12 cellular contexts compared by ENCODE assay signal in the genomic region with DNA sequence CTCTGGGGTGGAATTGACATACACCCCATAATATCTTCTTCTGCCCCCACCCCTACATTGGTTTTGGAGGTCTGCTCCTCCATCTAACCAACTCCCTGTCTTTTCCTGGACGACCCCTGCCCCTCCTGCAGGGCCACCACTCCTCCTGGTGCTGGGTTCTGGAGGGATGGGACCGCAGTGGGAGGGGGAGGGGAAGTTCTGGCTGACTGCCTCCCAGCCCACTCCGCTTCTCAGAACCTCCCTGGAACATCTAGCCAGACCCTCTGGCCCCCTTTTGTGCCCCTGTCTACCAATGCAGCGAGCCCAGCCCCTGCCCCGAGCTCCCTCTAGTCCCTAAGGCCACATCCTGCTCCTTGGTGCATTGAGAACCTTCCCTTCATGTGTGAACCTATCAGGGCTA. TPM values are rescaled to one million over a fixed set of nuclear protein-coding genes. Genes with fewer than 3 reads are reported as not detected.
DNase-seq lines count a peak whose midpoint lies in the region; ATAC-seq, FAIRE-seq and TF ChIP-seq lines count a peak whose summit lies in the region.
"Had no signal": no experiment of that assay in that cellular context is flagged by ENCODE, and none has a peak within 500 bp of the region (broad histone marks: within the 10 kb centered on the region; RNA-seq: fewer than 3 reads in every experiment).

No MANE protein-coding gene starts in this region.

- H3K27me3 Mint-ChIP-seq in activated T-cell treated with anti-CD3 and anti-CD28 coated beads, Interleukin-2, amount 50 U/mL, for 72 hours (ENCODE audit: low read depth) = peaks cover 30% of the 10 kb centered on the region
- peaks cover 23% of the 10 kb centered on the region for H3K27me3 Mint-ChIP-seq in memory B cell
- H3K27me3 Mint-ChIP-seq in stimulated activated naive B cell treated with anti-CD40 and anti-IgM and Interleukin-4, amounts not matched to agents 10 μg/mL and 1 μg/mL and 100 μg/mL, for 72 hours = peaks cover 43 to 72% of the 10 kb centered on the region in 2 donors

- 58% methylated on average over 4 of the region's 5 CpGs for WGBS in K562 (ENCODE audit: insufficient coverage, low coverage, missing lambda C conversion rate)

- peaks cover 53% of the 10 kb centered on the region for H3K79me2 ChIP-seq in K562 (ENCODE audit: control insufficient read depth, insufficient read depth, low read length)

- H4K20me1 ChIP-seq in K562 (replicated peaks; ENCODE audit: control insufficient read depth, insufficient read depth, low read length) = no peaks in the 10 kb centered on the region

- H3K9me1 ChIP-seq in K562 (ENCODE audit: control insufficient read depth, insufficient read depth, low read length) = no peaks in the 10 kb centered on the region

- H3K4me1 ChIP-seq in K562 (replicated peaks in 1 of 2; ENCODE audit: control insufficient read depth in 2 of 2, insufficient read depth in 2 of 2, low read length in 2 of 2) = peaks cover 72 to 90% of the 10 kb centered on the region in 2 experiments

- peak overlapping the region; percentile 64; the same call in 1 of the 3 replicates for H3K27ac ChIP-seq in K562 (ENCODE audit: extremely low read depth, low read depth, low read length)

- no peak for DNase-seq in activated T-cell treated with anti-CD3 and anti-CD28 coated beads, Interleukin-2, amount 50 U/mL, for 72 hours
- no peak for DNase-seq in activated T-cell treated with anti-CD3 and anti-CD28 coated beads, Interleukin-2, amount 50 U/mL, for 48 hours
- DNase-seq in K562 (ENCODE audit: extremely low read depth in 1 of 4, low spot score in 3 of 4) (no peak), memory B cell (ENCODE audit: low spot score in 2 of 2) (no peak), GM13977 (ENCODE audit: low spot score) (no peak), HPDE6-E6E7 (ENCODE audit: extremely low spot score) (no peak), islet precursor cell (no peak)
- no peak for DNase-seq in stimulated activated naive B cell treated with anti-CD40 and anti-IgM and Interleukin-4, amounts not matched to agents 10 μg/mL and 1 μg/mL and 100 μg/mL, for 72 hours
- DNase-seq: central memory CD4-positive, alpha-beta T cell; NCI-H1105 treated with DMSO at 0.1 percent for 48 hours; NCI-H524; RPMI8226 had no signal

- H3K36me3 ChIP-seq in K562 (ENCODE audit: control insufficient read depth, insufficient read depth, low read length) = no peaks in the 10 kb centered on the region

- H3K27me3 ChIP-seq in K562 (ENCODE audit: control insufficient read depth in 2 of 2, insufficient read depth in 2 of 2, low read length in 2 of 2) = no peaks in the 10 kb centered on the region

- H3K36me3 Mint-ChIP-seq in activated T-cell treated with anti-CD3 and anti-CD28 coated beads, Interleukin-2, amount 50 U/mL, for 72 hours (ENCODE audit: insufficient read depth in 2 of 2) = no peaks in the 10 kb centered on the region
- peaks cover 3% of the 10 kb centered on the region for H3K36me3 Mint-ChIP-seq in memory B cell
- H3K36me3 Mint-ChIP-seq in stimulated activated naive B cell treated with anti-CD40 and anti-IgM and Interleukin-4, amounts not matched to agents 10 μg/mL and 1 μg/mL and 100 μg/mL, for 72 hours = no peaks in the 10 kb centered on the region

- POLR2A ChIA-PET in K562 (lab: Yijun Ruan, JAX) = interaction anchor here (0.6 kb wide), 1 partner anchor 39 kb away, joined by 3 read pairs; the partner anchor contains the start of gene TMEM258

- no peak for TF ChIP-seq RAD21 in K562 (CRISPR knock-in tag; conservative IDR thresholded peaks at IDR 0.05 in 1 of 2, IDR thresholded peaks at IDR 0.05 in 1 of 2)

- no peak for TF ChIP-seq POLR2A in K562 (conservative IDR thresholded peaks at IDR 0.05)

- no peak for FAIRE-seq in K562 (lab: Jason Lieb, UNC)

- no peak for ATAC-seq in activated T-cell treated with anti-CD3 and anti-CD28 coated beads, Interleukin-2, amount 50 U/mL, for 72 hours (replicated peaks in 1 of 2)
- ATAC-seq in K562 (no peak), memory B cell (ENCODE audit: low read depth) (no peak)
- no peak for ATAC-seq in stimulated activated naive B cell treated with anti-CD40 and anti-IgM and Interleukin-4, amounts not matched to agents 10 μg/mL and 1 μg/mL and 100 μg/mL, for 72 hours (replicated peaks)

- intact Hi-C loops in K562 (cut with micrococcal nuclease) = no loop called here

- H3K4me3 Mint-ChIP-seq in activated T-cell treated with anti-CD3 and anti-CD28 coated beads, Interleukin-2, amount 50 U/mL, for 72 hours = peak overlapping the region; percentile 78 to 81
- H3K4me3 Mint-ChIP-seq in memory B cell = peak overlapping the region; percentile 85
- H3K4me3 Mint-ChIP-seq in stimulated activated naive B cell treated with anti-CD40 and anti-IgM and Interleukin-4, amounts not matched to agents 10 μg/mL and 1 μg/mL and 100 μg/mL, for 72 hours = peak overlapping the region; percentile 20 to 64

- peak overlapping the region; percentile 72 to 96 for H3K9ac ChIP-seq in K562 (ENCODE audit: insufficient read depth in 1 of 2, low read depth in 2 of 2, low read length in 2 of 2)

- no TSS peak for BruUV-seq in K562 (replicated peaks; lab: Mats Ljungman, UMichigan)

- H3K9me3 ChIP-seq in K562 (replicated peaks; ENCODE audit: control insufficient read depth, insufficient read depth, low read depth, low read length) = no peaks in the 10 kb centered on the region

- in situ Hi-C loops in K562 (cut with MboI) = no loop called here
- in situ Hi-C loops in GM13977 (cut with MboI; ENCODE audit: low pct_unique_long_range_greater_than_20kb, low sequenced_read_pairs, unreplicated experiment) = no loop called here

- TF ChIP-seq EP300 in K562 (IDR thresholded peaks at IDR 0.05; ENCODE audit: low read length) = no peak

- no peaks in the 10 kb centered on the region for H3K9me3 Mint-ChIP-seq in activated T-cell treated with anti-CD3 and anti-CD28 coated beads, Interleukin-2, amount 50 U/mL, for 72 hours
- no peaks in the 10 kb centered on the region for H3K9me3 Mint-ChIP-seq in memory B cell
- H3K9me3 Mint-ChIP-seq in stimulated activated naive B cell treated with anti-CD40 and anti-IgM and Interleukin-4, amounts not matched to agents 10 μg/mL and 1 μg/mL and 100 μg/mL, for 72 hours = no peaks in the 10 kb centered on the region

- no peak overlapping the region for H3K27ac Mint-ChIP-seq in activated T-cell treated with anti-CD3 and anti-CD28 coated beads, Interleukin-2, amount 50 U/mL, for 72 hours
- H3K27ac Mint-ChIP-seq in memory B cell = no peak overlapping the region
- H3K27ac Mint-ChIP-seq in stimulated activated naive B cell treated with anti-CD40 and anti-IgM and Interleukin-4, amounts not matched to agents 10 μg/mL and 1 μg/mL and 100 μg/mL, for 72 hours = no peak overlapping the region

- H3K4me1 Mint-ChIP-seq in activated T-cell treated with anti-CD3 and anti-CD28 coated beads, Interleukin-2, amount 50 U/mL, for 72 hours (ENCODE audit: low read depth) = peaks cover 27% of the 10 kb centered on the region
- peaks cover 16% of the 10 kb centered on the region for H3K4me1 Mint-ChIP-seq in memory B cell
- H3K4me1 Mint-ChIP-seq in stimulated activated naive B cell treated with anti-CD40 and anti-IgM and Interleukin-4, amounts not matched to agents 10 μg/mL and 1 μg/mL and 100 μg/mL, for 72 hours = peaks cover 14 to 18% of the 10 kb centered on the region in 2 donors

- peak overlapping the region; percentile 81 for H3K4me2 ChIP-seq in K562 (ENCODE audit: insufficient read depth, low read length)

- CTCF ChIA-PET in K562 (lab: Yijun Ruan, JAX; ENCODE audit: low intra/inter-chr PET ratio) = interaction anchor here (0.6 to 1.0 kb wide), 2 partner anchors 23 to 887 kb away, joined by 3 read pairs; no protein-coding TSS in a partner anchor

- H2AFZ ChIP-seq in K562 (ENCODE audit: low read depth, low read length) = no peak overlapping the region

- no peak for TF ChIP-seq CTCF in K562 (IDR thresholded peaks at IDR 0.05 in 2 of 3, conservative IDR thresholded peaks at IDR 0.05 in 1 of 3; ENCODE audit: insufficient read depth in 2 of 3, low read depth in 1 of 3, low read length in 3 of 3)
- no peak for TF ChIP-seq CTCF in GM13977 (IDR thresholded peaks at IDR 0.05; ENCODE audit: extremely low read depth, insufficient read depth, missing control alignments)

- H3K4me3 ChIP-seq in K562 = peak overlapping the region; percentile 56

RNA-seq across cellular contexts. Expression of gene MYRF, which starts 1.2 kb away (rescaled TPM):
- total RNA-seq in activated T-cell treated with anti-CD3 and anti-CD28 coated beads, Interleukin-2, amount 50 U/mL, for 72 hours = 1 to 10 TPM; 2.2 to 2.9 TPM
- total RNA-seq in K562 (2011; cell fraction: chromatin; rRNA removed; ENCODE audit: low replicate concordance) = 95.5 and 239 TPM in 2 replicates
- total RNA-seq in K562 (2011; cell fraction: nucleolus; rRNA removed) = 109 and 132 TPM in 2 replicates
- total RNA-seq in K562 (2011; cell fraction: nucleoplasm; rRNA removed) = 92.2 and 107 TPM in 2 replicates
- total RNA-seq in K562 (2014; rRNA removed) = 7.1 and 11.0 TPM in 2 replicates
- 2.6 and 3.3 TPM in 2 replicates for total RNA-seq in K562 (2014; rRNA removed; fragmentation: Illumina TruSeq; extraction: Trizol)
- total RNA-seq in K562 (2015; rRNA removed; fragmentation: Illumina TruSeq; extraction: Trizol) = 4.0 and 4.1 TPM in 2 replicates
- 21.4 and 25.8 TPM in 2 replicates for total RNA-seq in K562 (2021)
- polyA plus RNA-seq in K562 (2011; rRNA removed) = 10.4 and 16.6 TPM in 2 replicates
- polyA plus RNA-seq in K562 (2011; cell fraction: cytosol; rRNA removed) = 13.6 and 26.3 TPM in 2 replicates
- 104 and 152 TPM in 2 replicates for polyA plus RNA-seq in K562 (2011; cell fraction: nucleus; rRNA removed)
- polyA plus RNA-seq in K562 (2012) = 14.8 and 25.8 TPM in 2 replicates
- polyA plus RNA-seq in K562 (2014; fragmentation: Illumina TruSeq; extraction: Trizol) = 14.7 and 17.8 TPM in 2 replicates
- polyA plus RNA-seq in K562 (2014; fragmentation: Nextera tagmentation; extraction: Ambion mirVana) = 1 to 10 TPM; 2.3 TPM
- polyA plus RNA-seq in K562 (2014; rRNA removed) = 15.6 and 17.4 TPM in 2 replicates
- 6.8 and 8.5 TPM in 2 replicates for polyA minus RNA-seq in K562 (2011; rRNA and poly(A)+ RNA removed)
- polyA minus RNA-seq in K562 (2011; cell fraction: cytosol; rRNA and poly(A)+ RNA removed) = 22.7 and 23.9 TPM in 2 replicates
- 32.4 and 34.1 TPM in 2 replicates for polyA minus RNA-seq in K562 (2011; cell fraction: nucleus; rRNA and poly(A)+ RNA removed)

RNA-seq across cellular contexts. Expression of gene TMEM258, which starts 38.7 kb away (rescaled TPM):
- total RNA-seq in activated T-cell treated with anti-CD3 and anti-CD28 coated beads, Interleukin-2, amount 50 U/mL, for 72 hours = 100 to 1,000 TPM; 146 to 169 TPM
- total RNA-seq in K562 (2011; cell fraction: chromatin; rRNA removed; ENCODE audit: low replicate concordance) = 88.0 and 142 TPM in 2 replicates
- total RNA-seq in K562 (2011; cell fraction: nucleolus; rRNA removed) = 195 and 216 TPM in 2 replicates
- total RNA-seq in K562 (2011; cell fraction: nucleoplasm; rRNA removed) = 192 and 237 TPM in 2 replicates
- total RNA-seq in K562 (2014; rRNA removed) = 97.2 and 153 TPM in 2 replicates
- 227 and 239 TPM in 2 replicates for total RNA-seq in K562 (2014; rRNA removed; fragmentation: Illumina TruSeq; extraction: Trizol)
- 221 and 231 TPM in 2 replicates for total RNA-seq in K562 (2015; rRNA removed; fragmentation: Illumina TruSeq; extraction: Trizol)
- 168 and 200 TPM in 2 replicates for total RNA-seq in K562 (2021)
- polyA plus RNA-seq in K562 (2011; rRNA removed) = 630 and 713 TPM in 2 replicates
- 728 and 1,027 TPM in 2 replicates for polyA plus RNA-seq in K562 (2011; cell fraction: cytosol; rRNA removed)
- polyA plus RNA-seq in K562 (2011; cell fraction: nucleus; rRNA removed) = 254 and 417 TPM in 2 replicates
- polyA plus RNA-seq in K562 (2012) = 426 and 696 TPM in 2 replicates
- polyA plus RNA-seq in K562 (2014; fragmentation: Illumina TruSeq; extraction: Trizol) = 213 and 256 TPM in 2 replicates
- polyA plus RNA-seq in K562 (2014; fragmentation: Nextera tagmentation; extraction: Ambion mirVana) = 100 to 1,000 TPM; 794 to 856 TPM
- 199 and 268 TPM in 2 replicates for polyA plus RNA-seq in K562 (2014; rRNA removed)
- 155 and 167 TPM in 2 replicates for polyA minus RNA-seq in K562 (2011; rRNA and poly(A)+ RNA removed)
- 111 and 157 TPM in 2 replicates for polyA minus RNA-seq in K562 (2011; cell fraction: cytosol; rRNA and poly(A)+ RNA removed)
- polyA minus RNA-seq in K562 (2011; cell fraction: nucleus; rRNA and poly(A)+ RNA removed) = 46.0 and 84.9 TPM in 2 replicates

RNA-seq across cellular contexts. Expression of gene FEN1, which starts 39.0 kb away (rescaled TPM):
- 10 to 100 TPM; 55.4 to 64.7 TPM for total RNA-seq in activated T-cell treated with anti-CD3 and anti-CD28 coated beads, Interleukin-2, amount 50 U/mL, for 72 hours
- total RNA-seq in K562 (2011; cell fraction: chromatin; rRNA removed; ENCODE audit: low replicate concordance) = 27.9 and 42.4 TPM in 2 replicates
- total RNA-seq in K562 (2011; cell fraction: nucleolus; rRNA removed) = 50.0 and 60.9 TPM in 2 replicates
- total RNA-seq in K562 (2011; cell fraction: nucleoplasm; rRNA removed) = 37.0 and 43.3 TPM in 2 replicates
- total RNA-seq in K562 (2014; rRNA removed) (156 and 172 TPM in 2 replicates), K562 (2014; rRNA removed; fragmentation: Illumina TruSeq; extraction: Trizol) (130 and 137 TPM in 2 replicates), K562 (2015; rRNA removed; fragmentation: Illumina TruSeq; extraction: Trizol) (150 and 154 TPM in 2 replicates), K562 (2021) (140 and 150 TPM in 2 replicates)
- polyA plus RNA-seq in K562 (2011; rRNA removed) (91.3 and 124 TPM in 2 replicates), K562 (2014; fragmentation: Illumina TruSeq; extraction: Trizol) (138 and 146 TPM in 2 replicates), K562 (2014; fragmentation: Nextera tagmentation; extraction: Ambion mirVana) (10 to 100 TPM; 58.1 to 86.8 TPM), K562 (2014; rRNA removed) (132 and 136 TPM in 2 replicates)
- polyA plus RNA-seq in K562 (2011; cell fraction: cytosol; rRNA removed) = 83.9 and 106 TPM in 2 replicates
- 28.7 and 36.3 TPM in 2 replicates for polyA plus RNA-seq in K562 (2011; cell fraction: nucleus; rRNA removed)
- 122 and 124 TPM in 2 replicates for polyA plus RNA-seq in K562 (2012)
- 77.5 and 111 TPM in 2 replicates for polyA minus RNA-seq in K562 (2011; rRNA and poly(A)+ RNA removed)
- 54.2 and 76.3 TPM in 2 replicates for polyA minus RNA-seq in K562 (2011; cell fraction: cytosol; rRNA and poly(A)+ RNA removed)
- 29.8 and 34.1 TPM in 2 replicates for polyA minus RNA-seq in K562 (2011; cell fraction: nucleus; rRNA and poly(A)+ RNA removed)
